18 cellular contexts compared by ENCODE assay signal in genomic region chr7:50406935-50407334, GRCh38. TPM values are rescaled to one million over a fixed set of nuclear protein-coding genes. Genes with fewer than 3 reads are reported as not detected.
A peak's percentile ranks its signal among the peaks of the same experiment; 100 is the strongest.
DNase-seq lines count a peak whose midpoint lies in the region; ATAC-seq, FAIRE-seq and TF ChIP-seq lines count a peak whose summit lies in the region.
"Had no signal": no experiment of that assay in that cellular context is flagged by ENCODE, and none has a peak within 500 bp of the region (broad histone marks: within the 10 kb centered on the region; RNA-seq: fewer than 3 reads in every experiment).

No MANE protein-coding gene starts in this region.

- 66 to 79% (median 72%) methylated on average over 4 to 5 of the region's 5 CpGs for WGBS in spleen, 5 donors

- CTCF ChIA-PET in activated CD8-positive, alpha-beta memory T cell treated with anti-CD3 and anti-CD28 coated beads, Interleukin-2, amount 10 ng/mL, durations not matched to agents 7 days and 5 days (lab: Charles Lee) = interaction anchor here (1.1 to 2.2 kb wide), 4 partner anchors 10 to 202 kb away, joined by 3 to 16 read pairs (median 5); no protein-coding TSS in a partner anchor

- DNase-seq in activated CD8-positive, alpha-beta memory T cell treated with anti-CD3 and anti-CD28 coated beads, Interleukin-2, amount 10 ng/mL, durations not matched to agents 7 days and 5 days = no peak
- no peak for DNase-seq in activated CD8-positive, alpha-beta memory T cell treated with anti-CD3 and anti-CD28 coated beads, Interleukin-2, amount 50 U/mL, for 4 hours
- peak; percentile 5 for DNase-seq in bronchial epithelial cell (ENCODE audit: low read depth)
- no peak for DNase-seq in spleen
- no peak for DNase-seq in DMS53 treated with DMSO at 0.1 percent for 48 hours (lab: John Stamatoyannopoulos, UW; ENCODE audit: unreplicated experiment)
- no peak for DNase-seq in NK-92 (lab: John Stamatoyannopoulos, UW; ENCODE audit: unreplicated experiment)
- no peak for DNase-seq in mesothelial cell of epicardium (ENCODE audit: low spot score in 2 of 2, unreplicated experiment in 2 of 2)
- DNase-seq: activated naive CD4-positive, alpha-beta T cell treated with anti-CD3 and anti-CD28 coated beads, Interleukin-2, amount 50 U/mL, for 16 hours; Caco-2; dermis blood vessel endothelial cell; NCI-H2029; NCI-H446 treated with DMSO at 0.1 percent for 48 hours; stimulated activated naive CD4-positive, alpha-beta T cell treated with Interleukin-2 at 50 U/mL for 16 hours; upper lobe of right lung had no signal

- no peaks in the 10 kb centered on the region for H3K27me3 Mint-ChIP-seq in activated CD8-positive, alpha-beta memory T cell treated with anti-CD3 and anti-CD28 coated beads, Interleukin-2, amount 10 ng/mL, durations not matched to agents 7 days and 5 days
- peaks cover 51% of the 10 kb centered on the region for H3K27me3 Mint-ChIP-seq in mesothelial cell of epicardium (ENCODE audit: low read depth)

- no peak for TF ChIP-seq CTCF in bronchial epithelial cell (IDR thresholded peaks at IDR 0.05; ENCODE audit: insufficient read depth, low read length, severe bottlenecking)
- no peak for TF ChIP-seq CTCF in spleen (IDR thresholded peaks at IDR 0.05 in 8 of 11, conservative IDR thresholded peaks at IDR 0.05 in 3 of 11)
- TF ChIP-seq CTCF in mesothelial cell of epicardium (IDR thresholded peaks at IDR 0.05; ENCODE audit: unreplicated experiment) = no peak

- H3K4me1 Mint-ChIP-seq in activated CD8-positive, alpha-beta memory T cell treated with anti-CD3 and anti-CD28 coated beads, Interleukin-2, amount 10 ng/mL, durations not matched to agents 7 days and 5 days = peaks cover 54% of the 10 kb centered on the region
- no peaks in the 10 kb centered on the region for H3K4me1 Mint-ChIP-seq in mesothelial cell of epicardium
- H3K4me1 Mint-ChIP-seq: brain had no signal

- FAIRE-seq in bronchial epithelial cell (lab: Jason Lieb, UNC) = no peak
- FAIRE-seq: frontal cortex had no signal

- H3K4me1 ChIP-seq in spleen = peaks cover 21 to 100% (median 77%) of the 10 kb centered on the region in 6 donors
- H3K4me1 ChIP-seq: Caco-2, upper lobe of right lung had no signal

- peak overlapping the region; percentile 13 for H3K27ac Mint-ChIP-seq in activated CD8-positive, alpha-beta memory T cell treated with anti-CD3 and anti-CD28 coated beads, Interleukin-2, amount 10 ng/mL, durations not matched to agents 7 days and 5 days
- H3K27ac Mint-ChIP-seq in mesothelial cell of epicardium = no peak overlapping the region
- H3K27ac Mint-ChIP-seq: brain had no signal

- peaks cover 33% of the 10 kb centered on the region for H3K36me3 Mint-ChIP-seq in activated CD8-positive, alpha-beta memory T cell treated with anti-CD3 and anti-CD28 coated beads, Interleukin-2, amount 10 ng/mL, durations not matched to agents 7 days and 5 days
- H3K36me3 Mint-ChIP-seq in mesothelial cell of epicardium = no peaks in the 10 kb centered on the region
- H3K36me3 Mint-ChIP-seq: brain had no signal

- no peaks in the 10 kb centered on the region for H3K27me3 ChIP-seq in bronchial epithelial cell (ENCODE audit: control insufficient read depth, insufficient read depth, low read length)
- H3K27me3 ChIP-seq in spleen (replicated peaks in 1 of 7) = no peaks in the 10 kb centered on the region

- H3K4me3 ChIP-seq in bronchial epithelial cell (ENCODE audit: low read depth, low read length) (no peak overlapping the region), spleen (no peak overlapping the region)
- H3K4me3 ChIP-seq: upper lobe of right lung had no signal

- peak overlapping the region in 6 of 8 donors; percentile 27 to 89 (median 78) for H3K27ac ChIP-seq in spleen
- H3K27ac ChIP-seq: KMS-11, upper lobe of right lung had no signal

- no peak for ATAC-seq in activated CD8-positive, alpha-beta memory T cell treated with anti-CD3 and anti-CD28 coated beads, Interleukin-2, amount 10 ng/mL, durations not matched to agents 7 days and 5 days
- peak; percentile 18 for ATAC-seq in GM19351 (IDR thresholded peaks at IDR 0.05; ENCODE audit: unreplicated experiment)
- ATAC-seq: upper lobe of right lung had no signal

- H3K4me3 Mint-ChIP-seq in activated CD8-positive, alpha-beta memory T cell treated with anti-CD3 and anti-CD28 coated beads, Interleukin-2, amount 10 ng/mL, durations not matched to agents 7 days and 5 days = no peak overlapping the region
- no peak overlapping the region for H3K4me3 Mint-ChIP-seq in mesothelial cell of epicardium
- H3K4me3 Mint-ChIP-seq: brain had no signal

- intact Hi-C loops in spleen (cut with DNase I; ENCODE audit: low total_unique reads) = no loop called here

- H3K36me3 ChIP-seq in bronchial epithelial cell (ENCODE audit: control insufficient read depth, insufficient read depth, low read length) (no peaks in the 10 kb centered on the region), spleen (peaks cover 0 to 32% (median 11%) of the 10 kb centered on the region in 6 donors)
- H3K36me3 ChIP-seq: upper lobe of right lung had no signal

- H3K9me3 ChIP-seq in spleen = no peaks in the 10 kb centered on the region
- H3K9me3 ChIP-seq: Caco-2, upper lobe of right lung had no signal

- H3K9me3 Mint-ChIP-seq in activated CD8-positive, alpha-beta memory T cell treated with anti-CD3 and anti-CD28 coated beads, Interleukin-2, amount 10 ng/mL, durations not matched to agents 7 days and 5 days (ENCODE audit: low read depth) = no peaks in the 10 kb centered on the region
- no peaks in the 10 kb centered on the region for H3K9me3 Mint-ChIP-seq in mesothelial cell of epicardium
- H3K9me3 Mint-ChIP-seq: brain had no signal

- TF ChIP-seq POLR2A in spleen (IDR thresholded peaks at IDR 0.05) = no peak

RNA-seq across cellular contexts. Expression of gene FIGNL1, which starts 43.2 kb away (rescaled TPM):
- total RNA-seq in activated CD8-positive, alpha-beta memory T cell treated with anti-CD3 and anti-CD28 coated beads, Interleukin-2, amount 10 ng/mL, durations not matched to agents 7 days and 5 days = 10 to 100 TPM; 40.6 to 48.7 TPM
- total RNA-seq in bronchial epithelial cell = 12.4 and 18.1 TPM in 2 replicates
- total RNA-seq in spleen = 10 to 100 TPM in 5 of 7 donors, 1 to 10 TPM in 2; 8.6 to 22.5 (median 14.4) TPM
- polyA plus RNA-seq in spleen = 1 to 10 TPM; 5.0 to 9.3 (median 6.4) TPM
- 24.7 to 26.7 TPM (median 25.4 TPM) in 3 replicates for total RNA-seq in mesothelial cell of epicardium
